11 cellular contexts compared by ENCODE assay signal in the genomic region with DNA sequence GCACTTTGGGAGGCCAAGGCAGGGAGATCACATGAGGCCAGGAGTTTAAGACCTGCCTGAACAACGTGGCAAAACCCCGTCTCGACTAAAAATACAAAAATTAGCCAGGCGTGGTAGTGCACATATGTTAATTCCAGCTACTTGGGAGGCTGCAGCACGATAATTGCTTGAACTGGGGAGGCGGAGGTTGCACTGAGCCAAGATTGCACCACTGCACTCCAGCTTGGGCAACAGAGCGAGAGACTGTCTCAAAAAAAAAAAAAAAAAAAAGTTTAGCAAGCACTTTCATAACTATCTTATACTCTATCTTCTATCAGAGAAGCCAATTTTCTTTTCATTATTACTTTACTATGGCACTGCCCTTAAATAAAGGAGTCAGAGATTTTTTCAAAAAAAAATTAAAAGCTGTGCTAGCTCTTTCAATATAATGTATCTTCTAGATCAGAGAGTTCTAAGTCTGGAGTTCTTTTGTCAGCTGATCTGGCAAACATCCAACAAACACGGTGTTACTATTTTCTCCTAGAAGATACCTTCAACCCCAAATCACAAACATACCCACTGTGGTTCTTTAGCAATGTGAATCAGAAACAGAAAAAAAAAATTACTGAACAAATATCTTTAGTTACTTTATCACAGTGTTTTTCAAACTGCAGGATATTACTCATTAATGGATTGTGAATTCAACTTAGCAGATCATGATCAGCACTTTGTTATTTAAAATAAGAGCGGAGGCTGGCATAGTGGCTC. TPM values are rescaled to one million over a fixed set of nuclear protein-coding genes. Genes with fewer than 3 reads are reported as not detected.
DNase-seq lines count a peak whose midpoint lies in the region; ATAC-seq and TF ChIP-seq lines count a peak whose summit lies in the region.
"Had no signal": no experiment of that assay in that cellular context is flagged by ENCODE, and none has a peak within 500 bp of the region (broad histone marks: within the 10 kb centered on the region; RNA-seq: fewer than 3 reads in every experiment).

No MANE protein-coding gene starts in this region.

- TF ChIP-seq RAD21 in IMR-90 (IDR thresholded peaks at IDR 0.05; ENCODE audit: low read length) (no peak), liver (IDR thresholded peaks at IDR 0.05) (no peak)

- dilution Hi-C loops in IMR-90 (cut with HindIII; ENCODE audit: low sequenced_read_pairs, unreplicated experiment) = no loop called here

- POLR2A ChIA-PET in IMR-90 (lab: Charles Lee; ENCODE audit: unreplicated experiment) = no interaction called here

- H3K27me3 ChIP-seq in ACC112 (ENCODE audit: insufficient read depth, low read length) (no peaks in the 10 kb centered on the region), IMR-90 (ENCODE audit: control insufficient read depth, insufficient read depth, low read length) (no peaks in the 10 kb centered on the region), breast epithelium (no peaks in the 10 kb centered on the region), liver (ENCODE audit: control insufficient read depth in 4 of 4, insufficient read depth in 4 of 4, low read length in 3 of 4) (no peaks in the 10 kb centered on the region)

- H4K20me1 ChIP-seq in IMR-90 (ENCODE audit: insufficient read depth, low read length) = peaks cover 9% of the 10 kb centered on the region; the same call in 1 of the 2 replicates

- no peak overlapping the region for H3K4ac ChIP-seq in IMR-90 (ENCODE audit: low read depth, low read length)

- H2AK9ac ChIP-seq in IMR-90 (replicated peaks; ENCODE audit: low read depth, low read length, poor library complexity) = no peak overlapping the region

- H3K18ac ChIP-seq in IMR-90 (ENCODE audit: low read depth, low read length) = no peak overlapping the region

- H2BK5ac ChIP-seq in IMR-90 (ENCODE audit: low read depth, low read length, poor library complexity, severe bottlenecking) = no peak overlapping the region

- H2BK15ac ChIP-seq in IMR-90 (ENCODE audit: low read depth, low read length) = no peak overlapping the region

- H3K23ac ChIP-seq in IMR-90 (ENCODE audit: low read depth, low read length) = no peak overlapping the region

- H3K9me1 ChIP-seq in IMR-90 (ENCODE audit: insufficient read depth, low read length) = 0 out of 2 replicates have a peak, but pooled peaks cover 2% of the 10 kb centered on the region

- peak overlapping the region; percentile 50 for H3K4me3 ChIP-seq in ACC112 (ENCODE audit: low read depth, low read length)
- H3K4me3 ChIP-seq in IMR-90 (ENCODE audit: insufficient read depth, low read depth, low read length) = no peak overlapping the region
- peak overlapping the region in 1 of 3 donors; percentile 26 for H3K4me3 ChIP-seq in breast epithelium
- peak overlapping the region in 2 of 3 donors; percentile 12 to 18 for H3K4me3 ChIP-seq in liver (ENCODE audit: low read depth in 1 of 3, low read length in 3 of 3)

- H3K4me1 ChIP-seq in ACC112 (ENCODE audit: control insufficient read depth, insufficient read depth, low read length, unreplicated experiment) (peaks cover 10% of the 10 kb centered on the region), IMR-90 (ENCODE audit: control insufficient read depth, insufficient read depth, low read length) (peaks cover 5% of the 10 kb centered on the region), breast epithelium (peaks cover 0 to 14% of the 10 kb centered on the region in 2 donors), liver (ENCODE audit: control insufficient read depth in 4 of 4, insufficient read depth in 4 of 4, low read length in 3 of 4) (peaks cover 9 to 38% (median 32%) of the 10 kb centered on the region in 4 donors)

- no peak overlapping the region for H3K14ac ChIP-seq in IMR-90 (replicated peaks; ENCODE audit: low read depth, low read length)

- intact Hi-C loops in IMR-90 (cut with micrococcal nuclease) = loop anchor here (5.0 kb wide), 1 partner anchor 82 kb away; no protein-coding TSS in a partner anchor
- intact Hi-C loops in breast epithelium (cut with DNase I; ENCODE audit: low total_unique reads) = no loop called here

- no peak overlapping the region for H3K56ac ChIP-seq in IMR-90 (ENCODE audit: extremely low read depth, insufficient read depth, low read length)

- no peak overlapping the region for H2BK20ac ChIP-seq in IMR-90 (ENCODE audit: low read depth, low read length)

- H3K9me3 ChIP-seq in IMR-90 (ENCODE audit: control insufficient read depth, insufficient read depth, low read length) = no peaks in the 10 kb centered on the region
- H3K9me3 ChIP-seq in breast epithelium = no peaks in the 10 kb centered on the region
- no peaks in the 10 kb centered on the region for H3K9me3 ChIP-seq in liver (ENCODE audit: control insufficient read depth in 4 of 4, low read length in 3 of 4)

- H2BK120ac ChIP-seq in IMR-90 (ENCODE audit: low read depth, low read length) = no peak overlapping the region

- in situ Hi-C loops in IMR-90 (cut with MboI; ENCODE audit: low sequenced_read_pairs) = no loop called here

- WGBS in IMR-90 (ENCODE audit: extremely low coverage in 2 of 2, insufficient read length in 1 of 2), 2 experiments = 100% methylated on average over 1 of the region's 9 CpGs; no CpG with 5 or more reads in 1 of the 2 experiments
- 32% methylated on average over 9 of the region's 9 CpGs for WGBS in liver

- TF ChIP-seq POLR2A in IMR-90 (IDR thresholded peaks at IDR 0.05; ENCODE audit: low read depth, low read length) = no peak
- TF ChIP-seq POLR2A in breast epithelium (IDR thresholded peaks at IDR 0.05) = no peak

- ATAC-seq in IMR-90 (ENCODE audit: low read depth) (no peak), GM19023 (IDR thresholded peaks at IDR 0.05; ENCODE audit: unreplicated experiment) (no peak)
- ATAC-seq: HCT116 had no signal

- H4K8ac ChIP-seq in IMR-90 (ENCODE audit: low read depth in 2 of 2, low read length in 2 of 2) = no peak overlapping the region

- no peak overlapping the region for H4K91ac ChIP-seq in IMR-90 (ENCODE audit: insufficient read depth, low read depth, low read length)

- BruUV-seq in IMR-90 (replicated peaks; lab: Mats Ljungman, UMichigan) = no TSS peak

- peaks cover 5 to 30% of the 10 kb centered on the region in 2 experiments; a peak in 3 of 4 replicates for H3K79me1 ChIP-seq in IMR-90 (ENCODE audit: low read depth in 1 of 2, low read length in 2 of 2)

- no peak overlapping the region for H4K5ac ChIP-seq in IMR-90 (ENCODE audit: low read depth, low read length)

- DNase-seq in IMR-90 (peak; percentile 22), breast epithelium (ENCODE audit: low spot score in 2 of 2) (no peak), NCI-H1930 (lab: John Stamatoyannopoulos, UW) (no peak), NCI-H2171 (lab: John Stamatoyannopoulos, UW) (no peak)
- no peak for DNase-seq in stimulated activated CD4-positive, alpha-beta T cell treated with anti-CD3 and anti-CD28 coated beads, Interleukin-12 subunit alpha, Interleukin-12 subunit beta, amount 100 ng/mL, for 4 hours
- DNase-seq: activated CD8-positive, alpha-beta memory T cell treated with anti-CD3 and anti-CD28 coated beads for 24 hours; NCI-H1436 had no signal

- H3K27ac ChIP-seq in ACC112 (ENCODE audit: low read depth, low read length) = peak overlapping the region; percentile 56
- H3K27ac ChIP-seq in IMR-90 (ENCODE audit: insufficient read depth, low read length) = no peak overlapping the region
- H3K27ac ChIP-seq in breast epithelium = peak overlapping the region; percentile 7 to 51
- H3K27ac ChIP-seq in liver (ENCODE audit: low read depth in 1 of 2, low read length in 2 of 2) = peak overlapping the region; percentile 2 to 73

- H3K4me2 ChIP-seq in IMR-90 (ENCODE audit: low read depth, low read length) = no peak overlapping the region

- H3K79me2 ChIP-seq in ACC112 (ENCODE audit: control insufficient read depth, insufficient read depth, low read length, unreplicated experiment) = peaks cover 59% of the 10 kb centered on the region

- TF ChIP-seq CTCF in IMR-90 (conservative IDR thresholded peaks at IDR 0.05; ENCODE audit: low read depth, low read length) (no peak), breast epithelium (IDR thresholded peaks at IDR 0.05) (no peak), liver (IDR thresholded peaks at IDR 0.05; ENCODE audit: low read depth, low read length, missing input control) (no peak)

- CTCF ChIA-PET in IMR-90 (lab: Yijun Ruan, JAX) = interaction anchor here (0.9 kb wide), 1 partner anchor 15 kb away, joined by 5 read pairs; a partner anchor contains a TSS

- peaks cover 27% of the 10 kb centered on the region for H3K36me3 ChIP-seq in ACC112 (ENCODE audit: insufficient read depth, low read length)
- peaks cover 8% of the 10 kb centered on the region for H3K36me3 ChIP-seq in IMR-90 (ENCODE audit: control insufficient read depth, insufficient read depth, low read length)
- H3K36me3 ChIP-seq in breast epithelium = no peaks in the 10 kb centered on the region
- H3K36me3 ChIP-seq in liver (ENCODE audit: control insufficient read depth in 4 of 4, insufficient read depth in 3 of 4, low read depth in 1 of 4, low read length in 3 of 4) = peaks cover 0 to 21% (median 14%) of the 10 kb centered on the region in 4 donors

- H2AK5ac ChIP-seq in IMR-90 (ENCODE audit: low read depth, low read length) = no peak overlapping the region

- H3K9ac ChIP-seq in IMR-90 (ENCODE audit: low read depth, low read length) (no peak overlapping the region), liver (ENCODE audit: low read depth in 1 of 2, low read length in 2 of 2) (peak overlapping the region in 1 of 2 donors; percentile 25)

- H2AFZ ChIP-seq in ACC112 (ENCODE audit: low read length, unreplicated experiment) (no peak overlapping the region), IMR-90 (replicated peaks; ENCODE audit: low read length, poor library complexity) (no peak overlapping the region)

TF ChIP-seq in IMR-90, 13 proteins besides CTCF, POLR2A, EP300 and RAD21:
- TF ChIP-seq RCOR1 (IDR thresholded peaks at IDR 0.05; ENCODE audit: insufficient replicate concordance, low read length) = no peak

TF ChIP-seq in liver, 16 proteins besides CTCF, POLR2A, EP300 and RAD21 (continues in another document):
- TF ChIP-seq GABPA (IDR thresholded peaks at IDR 0.05 in 1 of 2, conservative IDR thresholded peaks at IDR 0.05 in 1 of 2) (no peak), FOXA2 (IDR thresholded peaks at IDR 0.05) (no peak)
- TF ChIP-seq, protein P1, sequence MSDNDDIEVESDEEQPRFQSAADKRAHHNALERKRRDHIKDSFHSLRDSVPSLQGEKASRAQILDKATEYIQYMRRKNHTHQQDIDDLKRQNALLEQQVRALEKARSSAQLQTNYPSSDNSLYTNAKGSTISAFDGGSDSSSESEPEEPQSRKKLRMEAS (IDR thresholded peaks at IDR 0.05) = no peak

RNA-seq across cellular contexts. Expression of a gene that starts 3.0 kb away (rescaled TPM):
- total RNA-seq in IMR-90 (2012; rRNA removed) (26.5 and 38.9 TPM in 2 replicates), breast epithelium (10 to 100 TPM; 22.7 to 38.8 (median 28.2) TPM), liver (10 to 100 TPM; 23.9 to 33.1 TPM)
- polyA plus RNA-seq in IMR-90 (2012; rRNA removed) (5.5 and 9.4 TPM in 2 replicates), liver (10 to 100 TPM in 1 of 2 donors, 1 to 10 TPM in 1; 9.3 to 74.4 TPM)
- polyA plus RNA-seq in IMR-90 (2012; cell fraction: cytosol; rRNA removed) = 0.99 and 1.5 TPM in 2 replicates
- 0.51 and 5.5 TPM in 2 replicates for polyA plus RNA-seq in IMR-90 (2012; cell fraction: nucleus; rRNA removed; ENCODE audit: low replicate concordance)

RNA-seq across cellular contexts. Expression of a gene that starts 15.5 kb away (rescaled TPM):
- total RNA-seq in IMR-90 (2012; rRNA removed) (29.6 and 33.6 TPM in 2 replicates), breast epithelium (10 to 100 TPM; 23.0 to 51.4 (median 34.4) TPM), liver (10 to 100 TPM; 11.6 to 14.3 TPM)
- polyA plus RNA-seq in IMR-90 (2012; rRNA removed) (12.7 and 17.9 TPM in 2 replicates), liver (1 to 10 TPM; 3.4 to 5.8 TPM)
- 1.3 and 2.2 TPM in 2 replicates for polyA plus RNA-seq in IMR-90 (2012; cell fraction: cytosol; rRNA removed)
- polyA plus RNA-seq in IMR-90 (2012; cell fraction: nucleus; rRNA removed; ENCODE audit: low replicate concordance) = 5.2 and 52.3 TPM in 2 replicates
